23 cellular contexts compared by ENCODE assay signal in the genomic region with DNA sequence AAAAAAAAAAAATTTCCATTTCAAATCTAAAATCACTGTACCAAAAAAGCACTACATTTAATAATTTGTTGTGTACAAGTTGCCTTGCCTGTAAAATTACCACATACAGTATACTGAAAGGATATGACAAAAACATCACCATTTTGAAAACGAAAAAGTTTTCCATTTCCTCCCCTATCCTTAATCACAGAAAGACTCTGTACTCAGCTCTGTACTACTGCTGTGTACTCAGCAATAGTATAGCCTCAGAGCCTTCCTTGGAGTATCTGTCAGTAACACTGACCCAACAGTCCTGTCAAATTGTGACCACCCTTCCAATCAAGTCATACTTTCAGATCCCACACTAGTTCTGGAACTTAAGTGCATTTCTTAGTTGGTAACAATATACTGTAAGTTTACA. TPM values are rescaled to one million over a fixed set of nuclear protein-coding genes. Genes with fewer than 3 reads are reported as not detected.
DNase-seq lines count a peak whose midpoint lies in the region; ATAC-seq and TF ChIP-seq lines count a peak whose summit lies in the region.
"Had no signal": no experiment of that assay in that cellular context is flagged by ENCODE, and none has a peak within 500 bp of the region (broad histone marks: within the 10 kb centered on the region; RNA-seq: fewer than 3 reads in every experiment).

No MANE protein-coding gene starts in this region.

- H3K4me3 ChIP-seq in CD8-positive, alpha-beta memory T cell (ENCODE audit: low read length) = no peak overlapping the region
- no peak overlapping the region for H3K4me3 ChIP-seq in tibial nerve
- H3K4me3 ChIP-seq: right atrium auricular region, upper lobe of left lung had no signal

- no peaks in the 10 kb centered on the region for H3K9me3 ChIP-seq in CD8-positive, alpha-beta memory T cell (ENCODE audit: low read length)
- no peaks in the 10 kb centered on the region for H3K9me3 ChIP-seq in tibial nerve
- H3K9me3 ChIP-seq: Caco-2, right atrium auricular region, upper lobe of left lung had no signal

- peaks cover 43% of the 10 kb centered on the region for H3K4me1 ChIP-seq in CD8-positive, alpha-beta memory T cell (ENCODE audit: insufficient read depth, low read length)
- H3K4me1 ChIP-seq in tibial nerve = peaks cover 0 to 85% (median 45%) of the 10 kb centered on the region in 4 donors

- intact Hi-C loops in activated CD4-positive, alpha-beta T cell treated with anti-CD3 and anti-CD28 coated beads, Interleukin-2, amount 10 ng/mL, durations not matched to agents 24 days and 14 days (cut with micrococcal nuclease) = no loop called here
- intact Hi-C loops in activated T-helper 2 cell treated with anti-CD3 and anti-CD28 coated beads, Interferon-gamma antibody, Interleukin-2, Interleukin-4, amounts not matched to agents 10 μg/mL and 5 μg/mL and 100 μg/mL, durations not matched to agents 14 hours and 24 hours and 36 hours (cut with micrococcal nuclease) = no loop called here

- TF ChIP-seq EP300 in tibial nerve (IDR thresholded peaks at IDR 0.05) = no peak

- no peak for DNase-seq in activated CD4-positive, alpha-beta T cell treated with anti-CD3 and anti-CD28 coated beads, Interleukin-2, amount 10 ng/mL, durations not matched to agents 24 days and 14 days
- DNase-seq in activated CD4-positive, alpha-beta T cell treated with anti-CD3 and anti-CD28 coated beads, Interleukin-2, amount 50 U/mL, for 1 hour = no peak
- no peak for DNase-seq in CD8-positive, alpha-beta memory T cell
- DNase-seq in activated T-helper 2 cell treated with anti-CD3 and anti-CD28 coated beads, Interferon-gamma antibody, Interleukin-2, Interleukin-4, amounts not matched to agents 10 μg/mL and 5 μg/mL and 100 μg/mL, durations not matched to agents 14 hours and 24 hours and 36 hours (ENCODE audit: low spot score) = no peak
- DNase-seq in tibial nerve (ENCODE audit: low spot score in 2 of 2) = no peak
- DNase-seq: AML-193; amygdala; Caco-2; dermis blood vessel endothelial cell; DND-41; mammary epithelial cell; NCI-H1092; NCI-H1930; NCI-H2227 treated with DMSO at 0.1 percent for 48 hours; PC-3; stimulated activated CD4-positive, alpha-beta T cell treated with anti-CD3 and anti-CD28 coated beads, Interleukin-4, amount 100 ng/mL, for 24 hours; upper lobe of left lung; WERI-Rb-1 had no signal

- no peaks in the 10 kb centered on the region for H3K27me3 ChIP-seq in CD8-positive, alpha-beta memory T cell (ENCODE audit: insufficient read depth, low read length, poor library complexity, severe bottlenecking)
- H3K27me3 ChIP-seq in tibial nerve = no peaks in the 10 kb centered on the region
- H3K27me3 ChIP-seq: right atrium auricular region, upper lobe of left lung had no signal

- 86 to 87% methylated on average over 1 of the region's 1 CpG for WGBS in tibial nerve, 2 donors

- POLR2A ChIA-PET in CD8-positive, alpha-beta memory T cell (lab: Charles Lee) = no interaction called here

- no peak for TF ChIP-seq CTCF in nephron (IDR thresholded peaks at IDR 0.05; ENCODE audit: unreplicated experiment in 3 of 3)
- no peak for TF ChIP-seq CTCF in tibial nerve (IDR thresholded peaks at IDR 0.05)

- peaks cover 21% of the 10 kb centered on the region for H3K36me3 Mint-ChIP-seq in activated CD4-positive, alpha-beta T cell treated with anti-CD3 and anti-CD28 coated beads, Interleukin-2, amount 10 ng/mL, durations not matched to agents 24 days and 14 days (ENCODE audit: low read depth)
- peaks cover 0 to 35% (median 7%) of the 10 kb centered on the region in 3 donors for H3K36me3 Mint-ChIP-seq in CD8-positive, alpha-beta memory T cell
- H3K36me3 Mint-ChIP-seq in activated T-helper 2 cell treated with anti-CD3 and anti-CD28 coated beads, Interferon-gamma antibody, Interleukin-2, Interleukin-4, amounts not matched to agents 10 μg/mL and 5 μg/mL and 100 μg/mL, durations not matched to agents 14 hours and 24 hours and 36 hours (ENCODE audit: low read depth) = peaks cover 38% of the 10 kb centered on the region
- H3K36me3 Mint-ChIP-seq in nephron (ENCODE audit: low read depth) = peaks cover 11% of the 10 kb centered on the region

- peak overlapping the region; percentile 70 for H3K27ac Mint-ChIP-seq in activated CD4-positive, alpha-beta T cell treated with anti-CD3 and anti-CD28 coated beads, Interleukin-2, amount 10 ng/mL, durations not matched to agents 24 days and 14 days
- H3K27ac Mint-ChIP-seq in CD8-positive, alpha-beta memory T cell = peak overlapping the region; percentile 21 to 74 (median 56)
- peak overlapping the region; percentile 70 for H3K27ac Mint-ChIP-seq in activated T-helper 2 cell treated with anti-CD3 and anti-CD28 coated beads, Interferon-gamma antibody, Interleukin-2, Interleukin-4, amounts not matched to agents 10 μg/mL and 5 μg/mL and 100 μg/mL, durations not matched to agents 14 hours and 24 hours and 36 hours
- H3K27ac Mint-ChIP-seq in nephron = peak overlapping the region; percentile 7 to 59 (median 37)

- CTCF ChIA-PET in CD8-positive, alpha-beta memory T cell (lab: Charles Lee) = no interaction called here

- H3K9me3 Mint-ChIP-seq in activated CD4-positive, alpha-beta T cell treated with anti-CD3 and anti-CD28 coated beads, Interleukin-2, amount 10 ng/mL, durations not matched to agents 24 days and 14 days = no peaks in the 10 kb centered on the region
- H3K9me3 Mint-ChIP-seq in CD8-positive, alpha-beta memory T cell = no peaks in the 10 kb centered on the region
- no peaks in the 10 kb centered on the region for H3K9me3 Mint-ChIP-seq in activated T-helper 2 cell treated with anti-CD3 and anti-CD28 coated beads, Interferon-gamma antibody, Interleukin-2, Interleukin-4, amounts not matched to agents 10 μg/mL and 5 μg/mL and 100 μg/mL, durations not matched to agents 14 hours and 24 hours and 36 hours
- no peaks in the 10 kb centered on the region for H3K9me3 Mint-ChIP-seq in nephron

- H3K4me1 Mint-ChIP-seq in activated CD4-positive, alpha-beta T cell treated with anti-CD3 and anti-CD28 coated beads, Interleukin-2, amount 10 ng/mL, durations not matched to agents 24 days and 14 days = peaks cover 50% of the 10 kb centered on the region
- H3K4me1 Mint-ChIP-seq in CD8-positive, alpha-beta memory T cell = peaks cover 73 to 78% (median 75%) of the 10 kb centered on the region in 3 donors
- H3K4me1 Mint-ChIP-seq in activated T-helper 2 cell treated with anti-CD3 and anti-CD28 coated beads, Interferon-gamma antibody, Interleukin-2, Interleukin-4, amounts not matched to agents 10 μg/mL and 5 μg/mL and 100 μg/mL, durations not matched to agents 14 hours and 24 hours and 36 hours (ENCODE audit: low read depth) = peaks cover 59% of the 10 kb centered on the region
- peaks cover 76% of the 10 kb centered on the region for H3K4me1 Mint-ChIP-seq in nephron

- no peak for ATAC-seq in HG02981 (IDR thresholded peaks at IDR 0.05; ENCODE audit: unreplicated experiment)
- no peak for ATAC-seq in HG03280 (IDR thresholded peaks at IDR 0.05; ENCODE audit: unreplicated experiment)
- ATAC-seq: PC-3 had no signal

- no peak overlapping the region for H3K4me3 Mint-ChIP-seq in activated CD4-positive, alpha-beta T cell treated with anti-CD3 and anti-CD28 coated beads, Interleukin-2, amount 10 ng/mL, durations not matched to agents 24 days and 14 days
- H3K4me3 Mint-ChIP-seq in CD8-positive, alpha-beta memory T cell = peak overlapping the region in 1 of 7 donors; percentile 48
- H3K4me3 Mint-ChIP-seq in activated T-helper 2 cell treated with anti-CD3 and anti-CD28 coated beads, Interferon-gamma antibody, Interleukin-2, Interleukin-4, amounts not matched to agents 10 μg/mL and 5 μg/mL and 100 μg/mL, durations not matched to agents 14 hours and 24 hours and 36 hours (ENCODE audit: low read depth) = no peak overlapping the region
- H3K4me3 Mint-ChIP-seq in nephron = no peak overlapping the region

- H3K27me3 Mint-ChIP-seq in activated CD4-positive, alpha-beta T cell treated with anti-CD3 and anti-CD28 coated beads, Interleukin-2, amount 10 ng/mL, durations not matched to agents 24 days and 14 days = no peaks in the 10 kb centered on the region
- H3K27me3 Mint-ChIP-seq in CD8-positive, alpha-beta memory T cell = no peaks in the 10 kb centered on the region
- H3K27me3 Mint-ChIP-seq in activated T-helper 2 cell treated with anti-CD3 and anti-CD28 coated beads, Interferon-gamma antibody, Interleukin-2, Interleukin-4, amounts not matched to agents 10 μg/mL and 5 μg/mL and 100 μg/mL, durations not matched to agents 14 hours and 24 hours and 36 hours (ENCODE audit: low read depth) = no peaks in the 10 kb centered on the region
- H3K27me3 Mint-ChIP-seq in nephron (ENCODE audit: low read depth) = no peaks in the 10 kb centered on the region

- no peak overlapping the region for H3K27ac ChIP-seq in CD8-positive, alpha-beta memory T cell (ENCODE audit: low read depth, low read length)
- peak overlapping the region in 1 of 4 donors; percentile 28 for H3K27ac ChIP-seq in tibial nerve
- H3K27ac ChIP-seq: right atrium auricular region, upper lobe of left lung, WERI-Rb-1 had no signal

- peaks cover under 1% of the 10 kb centered on the region for H3K36me3 ChIP-seq in CD8-positive, alpha-beta memory T cell (ENCODE audit: insufficient read depth, low read length)
- H3K36me3 ChIP-seq in tibial nerve = no peaks in the 10 kb centered on the region
- H3K36me3 ChIP-seq: right atrium auricular region, upper lobe of left lung had no signal

- no peak for TF ChIP-seq POLR2A in tibial nerve (IDR thresholded peaks at IDR 0.05)

RNA-seq across cellular contexts. Expression of gene CELF1, which starts 48.0 kb away (rescaled TPM):
- 154 and 159 TPM in 2 replicates for total RNA-seq in activated CD4-positive, alpha-beta T cell treated with anti-CD3 and anti-CD28 coated beads, Interleukin-2, amount 10 ng/mL, durations not matched to agents 24 days and 14 days
- total RNA-seq in CD8-positive, alpha-beta memory T cell = 100 to 1,000 TPM; 160 to 168 TPM
- polyA plus RNA-seq in CD8-positive, alpha-beta memory T cell = 80.8 TPM
- total RNA-seq in activated T-helper 2 cell treated with anti-CD3 and anti-CD28 coated beads, Interferon-gamma antibody, Interleukin-2, Interleukin-4, amounts not matched to agents 10 μg/mL and 5 μg/mL and 100 μg/mL, durations not matched to agents 14 hours and 24 hours and 36 hours = 129 and 132 TPM in 2 replicates
- 100 to 1,000 TPM in 3 of 4 donors, 10 to 100 TPM in 1; 70.3 to 144 (median 127) TPM for total RNA-seq in tibial nerve

RNA-seq across cellular contexts. Expression of gene RAPSN, which starts 56.0 kb away (rescaled TPM):
- 0.42 and 1.0 TPM in 2 replicates for total RNA-seq in activated CD4-positive, alpha-beta T cell treated with anti-CD3 and anti-CD28 coated beads, Interleukin-2, amount 10 ng/mL, durations not matched to agents 24 days and 14 days
- total RNA-seq in CD8-positive, alpha-beta memory T cell = under 1 TPM; 0.29 to 0.79 TPM
- not detected for polyA plus RNA-seq in CD8-positive, alpha-beta memory T cell
- 0.18 and 1.3 TPM in 2 replicates for total RNA-seq in activated T-helper 2 cell treated with anti-CD3 and anti-CD28 coated beads, Interferon-gamma antibody, Interleukin-2, Interleukin-4, amounts not matched to agents 10 μg/mL and 5 μg/mL and 100 μg/mL, durations not matched to agents 14 hours and 24 hours and 36 hours
- total RNA-seq in tibial nerve = 1 to 10 TPM; 2.2 to 6.7 (median 2.7) TPM
- total RNA-seq: A172, PC-3, right atrium auricular region had no signal
